In the genomic region with DNA sequence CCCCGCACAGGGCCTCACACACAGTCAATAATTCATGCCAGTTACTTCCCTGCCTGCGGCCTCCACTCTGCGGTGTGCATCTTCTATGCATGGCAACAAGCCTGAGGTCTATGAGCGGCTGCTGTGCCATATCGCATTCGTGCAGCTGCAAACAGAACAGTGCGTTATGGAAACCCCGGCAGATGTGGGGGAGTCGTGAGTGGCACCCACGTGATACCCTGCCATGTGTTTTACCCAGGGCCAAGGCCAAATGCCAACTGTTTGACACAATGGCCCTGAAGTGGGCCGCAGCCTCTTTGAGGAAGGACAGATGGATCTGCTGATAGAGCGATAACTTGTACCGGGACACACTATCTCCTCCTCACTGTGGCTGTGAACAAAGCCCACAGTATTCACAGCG, we compare ENCODE assay signal across 15 cellular contexts. TPM values are rescaled to one million over a fixed set of nuclear protein-coding genes. Genes with fewer than 3 reads are reported as not detected.
DNase-seq lines count a peak whose midpoint lies in the region; ATAC-seq and TF ChIP-seq lines count a peak whose summit lies in the region.
"Had no signal": no experiment of that assay in that cellular context is flagged by ENCODE, and none has a peak within 500 bp of the region (broad histone marks: within the 10 kb centered on the region; RNA-seq: fewer than 3 reads in every experiment).

No MANE protein-coding gene starts in this region.

- ATAC-seq in CD4-positive, CD25-positive, alpha-beta regulatory T cell (ENCODE audit: low read depth in 2 of 2): peak; percentile 24 to 28
- no peak for ATAC-seq in GM18867 (IDR thresholded peaks at IDR 0.05; ENCODE audit: unreplicated experiment)

- H3K4me1 Mint-ChIP-seq in CD4-positive, CD25-positive, alpha-beta regulatory T cell: peaks cover 0 to 4% (median 0%) of the 10 kb centered on the region in 4 donors
- peaks cover 45% of the 10 kb centered on the region for H3K4me1 Mint-ChIP-seq in Calu3 (ENCODE audit: low read depth, unreplicated experiment)
- H3K4me1 Mint-ChIP-seq: CD4-positive, alpha-beta memory T cell had no signal

- H3K4me3 Mint-ChIP-seq in CD4-positive, CD25-positive, alpha-beta regulatory T cell: no peak overlapping the region
- no peak overlapping the region for H3K4me3 Mint-ChIP-seq in Calu3 (ENCODE audit: low read depth, unreplicated experiment)
- H3K4me3 Mint-ChIP-seq: CD4-positive, alpha-beta memory T cell; T-helper 2 cell treated with Interferon-gamma antibody and Interleukin-4, amounts not matched to agents 5 μg/mL and 100 μg/mL, for 36 hours had no signal

- no peaks in the 10 kb centered on the region for H3K36me3 Mint-ChIP-seq in CD4-positive, CD25-positive, alpha-beta regulatory T cell
- H3K36me3 Mint-ChIP-seq in Calu3 (ENCODE audit: insufficient read depth, unreplicated experiment): peaks cover 46% of the 10 kb centered on the region
- H3K36me3 Mint-ChIP-seq: CD4-positive, alpha-beta memory T cell had no signal

- no peaks in the 10 kb centered on the region for H3K36me3 ChIP-seq in CD4-positive, CD25-positive, alpha-beta regulatory T cell (ENCODE audit: control insufficient read depth, insufficient read depth, low read length)
- peaks cover 27% of the 10 kb centered on the region; the same call in 1 of the 2 replicates for H3K36me3 ChIP-seq in OCI-LY1 (ENCODE audit: insufficient read depth, low read length)
- H3K36me3 ChIP-seq: uterus had no signal

- peaks cover 0 to 2% (median 0%) of the 10 kb centered on the region in 7 donors for H3K9me3 Mint-ChIP-seq in CD4-positive, CD25-positive, alpha-beta regulatory T cell
- no peaks in the 10 kb centered on the region for H3K9me3 Mint-ChIP-seq in Calu3 (ENCODE audit: low read depth, unreplicated experiment)
- H3K9me3 Mint-ChIP-seq: T-helper 2 cell treated with Interferon-gamma antibody and Interleukin-4, amounts not matched to agents 5 μg/mL and 100 μg/mL, for 36 hours had no signal

- no peaks in the 10 kb centered on the region for H3K9me3 ChIP-seq in CD4-positive, CD25-positive, alpha-beta regulatory T cell (ENCODE audit: control insufficient read depth in 2 of 2, low read length in 2 of 2)
- H3K9me3 ChIP-seq in OCI-LY1 (ENCODE audit: low read length): no peaks in the 10 kb centered on the region
- H3K9me3 ChIP-seq: uterus had no signal

- peak overlapping the region; percentile 54; the same call in 1 of the 2 replicates for H3K4me2 ChIP-seq in OCI-LY1 (ENCODE audit: low read length)

- H3K4me1 ChIP-seq in CD4-positive, CD25-positive, alpha-beta regulatory T cell (ENCODE audit: control insufficient read depth, insufficient read depth, low read length, poor library complexity, severe bottlenecking): no peaks in the 10 kb centered on the region
- peaks cover 92% of the 10 kb centered on the region for H3K4me1 ChIP-seq in OCI-LY1 (ENCODE audit: insufficient read depth, low read length, severe bottlenecking)

- no peaks in the 10 kb centered on the region for H3K9me2 ChIP-seq in OCI-LY1 (ENCODE audit: low read depth, low read length)

- TF ChIP-seq CTCF in OCI-LY1 (IDR thresholded peaks at IDR 0.05; ENCODE audit: low read length) (no peak), Calu3 (IDR thresholded peaks at IDR 0.05; ENCODE audit: unreplicated experiment) (no peak)

- DNase-seq in CD4-positive, CD25-positive, alpha-beta regulatory T cell: no peak
- DNase-seq in erythroblast (lab: John Stamatoyannopoulos, UW) (peak; percentile 85 to 97), occipital lobe (lab: John Stamatoyannopoulos, UW) (peak; percentile 86), AG20443 (ENCODE audit: low spot score) (no peak), Calu3 (no peak)
- no peak for DNase-seq in activated T-cell treated with anti-CD3 and anti-CD28 coated beads, Interleukin-2, amount 50 U/mL, for 1 hour
- DNase-seq: CD4-positive, alpha-beta memory T cell; effector CD8-positive, alpha-beta T cell; GOT3; NCI-H1694 treated with DMSO at 0.1 percent for 48 hours; NK-92 treated with Interleukin-12 subunit alpha and Interleukin-12 subunit beta, amount 100 ng/mL, for 24 hours; uterus had no signal

- no peaks in the 10 kb centered on the region for H3K27me3 ChIP-seq in CD4-positive, CD25-positive, alpha-beta regulatory T cell (ENCODE audit: control insufficient read depth, insufficient read depth, low read length)
- H3K27me3 ChIP-seq in OCI-LY1 (ENCODE audit: insufficient read depth, low read length): no peaks in the 10 kb centered on the region
- H3K27me3 ChIP-seq: uterus had no signal

- H4K20me1 ChIP-seq in OCI-LY1 (ENCODE audit: insufficient read depth, low read length): no peaks in the 10 kb centered on the region

- no peak overlapping the region for H3K27ac ChIP-seq in CD4-positive, CD25-positive, alpha-beta regulatory T cell (ENCODE audit: insufficient read depth, low read length, poor library complexity, severe bottlenecking)
- peak overlapping the region; percentile 92 for H3K27ac ChIP-seq in OCI-LY1 (ENCODE audit: low read depth, low read length, poor library complexity, severe bottlenecking)

- H2AFZ ChIP-seq in OCI-LY1 (ENCODE audit: low read length): no peak overlapping the region

- H3K27ac Mint-ChIP-seq in CD4-positive, CD25-positive, alpha-beta regulatory T cell: no peak overlapping the region
- no peak overlapping the region for H3K27ac Mint-ChIP-seq in Calu3 (ENCODE audit: unreplicated experiment)
- H3K27ac Mint-ChIP-seq: CD4-positive, alpha-beta memory T cell; T-helper 2 cell treated with Interferon-gamma antibody and Interleukin-4, amounts not matched to agents 5 μg/mL and 100 μg/mL, for 36 hours had no signal

- peaks cover 66% of the 10 kb centered on the region for H3K79me2 ChIP-seq in OCI-LY1 (ENCODE audit: insufficient read depth, low read length)

- no TSS peak for BruUV-seq in Calu3 (replicated peaks; lab: Mats Ljungman, UMichigan)

- H3K4me3 ChIP-seq in CD4-positive, CD25-positive, alpha-beta regulatory T cell (ENCODE audit: low read depth, low read length): no peak overlapping the region
- peak overlapping the region; percentile 24 for H3K4me3 ChIP-seq in OCI-LY1 (ENCODE audit: low read depth, low read length, poor library complexity, severe bottlenecking)
- H3K4me3 ChIP-seq: uterus had no signal

- peak overlapping the region; percentile 63 for H3K9ac ChIP-seq in OCI-LY1 (ENCODE audit: low read length)

- intact Hi-C loops in Calu3 (cut with micrococcal nuclease; ENCODE audit: unreplicated experiment): no loop called here

- 0 out of 2 replicates have a peak, but pooled peaks cover 7% of the 10 kb centered on the region for H3F3A ChIP-seq in OCI-LY1 (ENCODE audit: insufficient read depth, low read length)

- CTCF ChIA-PET in Calu3 (lab: Charles Lee): no interaction called here

- peaks cover 11% of the 10 kb centered on the region for H3K27me3 Mint-ChIP-seq in CD4-positive, CD25-positive, alpha-beta regulatory T cell
- H3K27me3 Mint-ChIP-seq in Calu3 (ENCODE audit: unreplicated experiment): no peaks in the 10 kb centered on the region
- H3K27me3 Mint-ChIP-seq: CD4-positive, alpha-beta memory T cell had no signal

- peak; percentile 66 for TF ChIP-seq POLR2A in erythroblast (IDR thresholded peaks at IDR 0.05; ENCODE audit: low read length)

RNA-seq across cellular contexts. Expression of gene TNS3, which starts 13.3 kb away (rescaled TPM):
- total RNA-seq in CD4-positive, CD25-positive, alpha-beta regulatory T cell: 1.4 TPM
- polyA plus RNA-seq in CD4-positive, CD25-positive, alpha-beta regulatory T cell: not detected
- total RNA-seq in occipital lobe (7.5 TPM), Calu3 (2022) (102 and 135 TPM in 2 replicates)

Comparison
In these comparisons a context has a peak if more than half of its experiments do, and no peak if none do; other contexts are left out.
1. DNase-seq: peak in erythroblast (2 of 2) and occipital lobe (single experiment); none in CD4-positive, CD25-positive, alpha-beta regulatory T cell (0 of 3), AG20443 (single experiment), activated T-cell treated with anti-CD3 and anti-CD28 coated beads, Interleukin-2, amount 50 U/mL, for 1 hour (single experiment) and Calu3 (single experiment).
2. RNA of gene TNS3, which starts 13.3 kb away (total RNA-seq): 102 to 135 TPM in Calu3; 7.5 TPM in occipital lobe (single experiment) and 1.4 TPM in CD4-positive, CD25-positive, alpha-beta regulatory T cell (single experiment); every median in the first group is over 10 times any median in the second.